ENCODE assay signal across 8 cellular contexts in the genomic region with DNA sequence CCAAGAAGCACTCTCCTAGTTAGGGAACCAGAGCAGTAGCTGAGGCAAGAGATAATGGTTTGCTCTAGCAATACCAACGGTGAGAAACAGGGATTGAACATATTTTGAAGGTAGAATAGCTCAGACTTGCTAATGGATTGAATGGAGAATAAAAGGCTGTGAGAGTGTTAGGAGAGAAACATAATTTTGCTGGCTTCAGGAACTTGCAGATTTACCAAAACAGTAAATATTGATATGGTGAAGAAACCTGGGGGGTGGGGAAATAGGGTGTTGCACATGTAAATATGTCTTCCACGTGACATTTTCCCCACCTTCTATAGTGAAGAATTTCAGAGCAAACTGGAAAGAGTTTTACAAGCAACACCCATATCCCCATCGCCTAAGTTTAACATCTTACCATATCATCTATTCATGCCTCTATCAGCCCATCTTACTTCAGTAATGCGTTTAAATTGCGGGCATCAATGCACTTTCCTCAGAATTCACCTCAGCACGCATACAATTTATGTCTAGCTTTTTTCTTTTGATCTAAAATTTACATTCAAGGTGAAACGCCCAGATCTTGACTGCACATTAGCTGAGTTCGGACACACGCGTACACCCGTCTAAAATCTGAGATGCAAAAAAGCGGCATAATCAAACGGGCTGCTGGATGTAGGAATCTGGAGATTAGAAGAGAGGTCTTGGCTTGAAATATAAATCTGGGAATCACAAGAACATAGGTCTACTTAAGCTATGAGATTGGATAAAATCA. TPM values are rescaled to one million over a fixed set of nuclear protein-coding genes. Genes with fewer than 3 reads are reported as not detected.
DNase-seq lines count a peak whose midpoint lies in the region; ATAC-seq, FAIRE-seq and TF ChIP-seq lines count a peak whose summit lies in the region.

No MANE protein-coding gene starts in this region.

- H3K4me1 ChIP-seq in adrenal gland (replicated peaks in 1 of 2) (peaks cover 16 to 35% of the 10 kb centered on the region in 2 donors), HepG2 (ENCODE audit: insufficient read depth, low read length) (peaks cover 40% of the 10 kb centered on the region), upper lobe of left lung (peaks cover 16 to 30% (median 25%) of the 10 kb centered on the region in 4 donors)

- POLR2A ChIA-PET in HepG2 (lab: Yijun Ruan, JAX): interaction anchor here (0.8 to 1.8 kb wide), 2 partner anchors 27 to 155 kb away, joined by 3 to 13 read pairs; partner anchors contain the start of genes NKIRAS1 and RPL15

- peaks cover 17% of the 10 kb centered on the region for H3K27me3 Mint-ChIP-seq in activated T-cell treated with anti-CD3 and anti-CD28 coated beads, Interleukin-2, amount 50 U/mL, for 72 hours (ENCODE audit: low read depth)

- TF ChIP-seq POLR2A in adrenal gland (IDR thresholded peaks at IDR 0.05) (no peak), HepG2 (IDR thresholded peaks at IDR 0.05; ENCODE audit: insufficient read depth in 1 of 2, low read depth in 2 of 2, low read length in 2 of 2) (no peak), upper lobe of left lung (IDR thresholded peaks at IDR 0.05) (no peak)

- H3K79me2 ChIP-seq in HepG2 (ENCODE audit: insufficient read depth, low read length): peaks cover 30% of the 10 kb centered on the region

- H3K4me2 ChIP-seq in HepG2 (ENCODE audit: low read depth, low read length): peak overlapping the region; percentile 96

- no peaks in the 10 kb centered on the region for H3K9me3 Mint-ChIP-seq in activated T-cell treated with anti-CD3 and anti-CD28 coated beads, Interleukin-2, amount 50 U/mL, for 72 hours

- H3K4me1 Mint-ChIP-seq in activated T-cell treated with anti-CD3 and anti-CD28 coated beads, Interleukin-2, amount 50 U/mL, for 72 hours (ENCODE audit: low read depth): peaks cover 36% of the 10 kb centered on the region

- 17 to 19% (median 18%) methylated on average over 13 of the region's 13 CpGs for WGBS in adrenal gland, 4 donors
- WGBS in HepG2 (ENCODE audit: low lambda C conversion rate): 5% methylated on average over 13 of the region's 13 CpGs
- 11% methylated on average over 13 of the region's 13 CpGs for WGBS in upper lobe of left lung, 2 donors

- H3K4me3 Mint-ChIP-seq in activated T-cell treated with anti-CD3 and anti-CD28 coated beads, Interleukin-2, amount 50 U/mL, for 72 hours: peak overlapping the region; percentile 88 to 89

- H4K20me1 ChIP-seq in HepG2 (ENCODE audit: insufficient read depth, low read length): peaks cover 9% of the 10 kb centered on the region; the same call in 1 of the 2 replicates

- peak overlapping the region in 2 of 4 donors; percentile 84 to 97 for H3K4me3 ChIP-seq in adrenal gland
- H3K4me3 ChIP-seq in HepG2 (replicated peaks in 1 of 3; ENCODE audit: insufficient read depth in 1 of 3, low read depth in 2 of 3, low read length in 3 of 3): peak overlapping the region; percentile 66 to 90 (median 67)
- H3K4me3 ChIP-seq in upper lobe of left lung: peak overlapping the region; percentile 74 to 95 (median 86)

- no peak for TF ChIP-seq RAD21 in HepG2 (CRISPR knock-in tag; IDR thresholded peaks at IDR 0.05)

- no peaks in the 10 kb centered on the region for H3K9me3 ChIP-seq in adrenal gland (replicated peaks in 1 of 3)
- no peaks in the 10 kb centered on the region for H3K9me3 ChIP-seq in HepG2 (ENCODE audit: low read length)
- H3K9me3 ChIP-seq in upper lobe of left lung: no peaks in the 10 kb centered on the region

- no peak for TF ChIP-seq EP300 in HepG2 (IDR thresholded peaks at IDR 0.05; ENCODE audit: low read depth in 2 of 2, low read length in 2 of 2)
- TF ChIP-seq EP300 in HepG2 (CRISPR knock-in tag; IDR thresholded peaks at IDR 0.05; ENCODE audit: borderline replicate concordance): no peak
- no peak for TF ChIP-seq EP300 in upper lobe of left lung (IDR thresholded peaks at IDR 0.05)

- FAIRE-seq in HepG2 (lab: Jason Lieb, UNC): no peak

- intact Hi-C loops in adrenal gland (cut with DNase I) (no loop called here), HepG2 (cut with micrococcal nuclease; ENCODE audit: unreplicated experiment) (no loop called here)

- in situ Hi-C loops in HepG2 (cut with HindIII; ENCODE audit: extremely low pct_ligation_motif_present, low pct_unique_long_range_greater_than_20kb): no loop called here

- peaks cover 1 to 2% of the 10 kb centered on the region in 2 donors for H3K36me3 Mint-ChIP-seq in activated T-cell treated with anti-CD3 and anti-CD28 coated beads, Interleukin-2, amount 50 U/mL, for 72 hours (ENCODE audit: insufficient read depth in 2 of 2)

- peak overlapping the region; percentile 78; the same call in 1 of the 2 replicates for H3K9ac ChIP-seq in HepG2 (ENCODE audit: insufficient read depth, low read depth, low read length)

- H3K27me3 ChIP-seq in adrenal gland (no peaks in the 10 kb centered on the region), HepG2 (ENCODE audit: control insufficient read depth in 1 of 2, insufficient read depth in 2 of 2, low read length in 2 of 2) (peaks cover 0 to 9% of the 10 kb centered on the region in 2 experiments; a peak in 1 of 5 replicates), upper lobe of left lung (no peaks in the 10 kb centered on the region)

- H3K27ac ChIP-seq in adrenal gland (peak overlapping the region in 3 of 5 donors; percentile 98 to 100 (median 100)), HepG2 (ENCODE audit: extremely low read length, insufficient read depth, low read length) (no peak overlapping the region), upper lobe of left lung (peak overlapping the region; percentile 90 to 100 (median 99))

- TSS peak; percentile 77 for BruUV-seq in HepG2 (replicated peaks; lab: Mats Ljungman, UMichigan)

- peak overlapping the region; percentile 81 for H3K27ac Mint-ChIP-seq in activated T-cell treated with anti-CD3 and anti-CD28 coated beads, Interleukin-2, amount 50 U/mL, for 72 hours

- H3K36me3 ChIP-seq in adrenal gland (replicated peaks in 1 of 2) (no peaks in the 10 kb centered on the region), HepG2 (replicated peaks in 1 of 2; ENCODE audit: control insufficient read depth in 1 of 2, insufficient read depth in 2 of 2, low read length in 2 of 2) (no peaks in the 10 kb centered on the region), upper lobe of left lung (no peaks in the 10 kb centered on the region)

- no peak for ATAC-seq in activated T-cell treated with anti-CD3 and anti-CD28 coated beads, Interleukin-2, amount 50 U/mL, for 72 hours (replicated peaks in 1 of 2)
- ATAC-seq in HepG2: no peak
- ATAC-seq in upper lobe of left lung (ENCODE audit: low FRiP score in 2 of 2): no peak
- ATAC-seq in HG02588 (IDR thresholded peaks at IDR 0.05; ENCODE audit: unreplicated experiment): no peak
- no peak for ATAC-seq in GM19463 (IDR thresholded peaks at IDR 0.05; ENCODE audit: unreplicated experiment)

- no peak for DNase-seq in activated T-cell treated with anti-CD3 and anti-CD28 coated beads, Interleukin-2, amount 50 U/mL, for 72 hours
- DNase-seq in activated T-cell treated with anti-CD3 and anti-CD28 coated beads, Interleukin-2, amount 50 U/mL, for 48 hours: no peak
- DNase-seq in adrenal gland (no peak), HepG2 (ENCODE audit: low spot score) (no peak), upper lobe of left lung (no peak), EL (no peak)

- CTCF ChIA-PET in HepG2 (lab: Yijun Ruan, JAX; ENCODE audit: low intra/inter-chr PET ratio, low total read pairs): no interaction called here

- TF ChIP-seq CTCF in adrenal gland (IDR thresholded peaks at IDR 0.05): no peak
- TF ChIP-seq CTCF in HepG2 (CRISPR knock-in tag; IDR thresholded peaks at IDR 0.05): no peak
- no peak for TF ChIP-seq CTCF in upper lobe of left lung (IDR thresholded peaks at IDR 0.05)

- H2AFZ ChIP-seq in HepG2 (ENCODE audit: low read length): peak overlapping the region; percentile 10

RNA-seq across cellular contexts. Expression of gene NR1D2, which starts 0.9 kb away (rescaled TPM):
- 1 to 10 TPM; 5.6 to 8.7 TPM for total RNA-seq in activated T-cell treated with anti-CD3 and anti-CD28 coated beads, Interleukin-2, amount 50 U/mL, for 72 hours
- total RNA-seq in adrenal gland: 10 to 100 TPM; 25.2 to 43.4 (median 37.7) TPM
- polyA plus RNA-seq in adrenal gland: 10 to 100 TPM in 2 of 3 donors, 1 to 10 TPM in 1; 8.7 to 28.1 (median 13.4) TPM
- total RNA-seq in HepG2 (2016; rRNA removed; fragmentation: Illumina TruSeq; extraction: Trizol): 8.1 and 14.3 TPM in 2 replicates
- 3.8 and 4.4 TPM in 2 replicates for total RNA-seq in HepG2 (2016; cell fraction: cytosol; rRNA removed; fragmentation: Illumina TruSeq; extraction: Trizol; ENCODE audit: low read depth)
- 10.2 and 12.5 TPM in 2 replicates for total RNA-seq in HepG2 (2016; cell fraction: insoluble cytoplasmic fraction; rRNA removed; fragmentation: Illumina TruSeq; extraction: Trizol)
- 8.8 and 9.8 TPM in 2 replicates for total RNA-seq in HepG2 (2016; cell fraction: membrane; rRNA removed; fragmentation: Illumina TruSeq; extraction: Trizol)
- 9.6 and 11.0 TPM in 2 replicates for total RNA-seq in HepG2 (2016; cell fraction: nucleus; rRNA removed; fragmentation: Illumina TruSeq; extraction: Trizol)
- polyA plus RNA-seq in HepG2 (2011; rRNA removed): 5.3 TPM in 2 replicates
- polyA plus RNA-seq in HepG2 (2011; cell fraction: cytosol; rRNA removed): 2.6 and 4.6 TPM in 2 replicates
- polyA plus RNA-seq in HepG2 (2011; cell fraction: nucleus; rRNA removed): 2.9 and 3.5 TPM in 2 replicates
- polyA plus RNA-seq in HepG2 (2012): 11.8 and 12.0 TPM in 2 replicates
- 0.38 and 0.43 TPM in 2 replicates for polyA plus RNA-seq in HepG2 (2016; cell fraction: cytosol; fragmentation: Illumina TruSeq; extraction: Trizol; ENCODE audit: low read depth)
- 7.2 and 7.4 TPM in 2 replicates for polyA plus RNA-seq in HepG2 (2016; cell fraction: insoluble cytoplasmic fraction; fragmentation: Illumina TruSeq; extraction: Trizol; ENCODE audit: low read depth)
- 2.1 and 2.3 TPM in 2 replicates for polyA plus RNA-seq in HepG2 (2016; cell fraction: membrane; fragmentation: Illumina TruSeq; extraction: Trizol; ENCODE audit: low read depth)
- 5.6 and 5.9 TPM in 2 replicates for polyA plus RNA-seq in HepG2 (2016; cell fraction: nucleus; fragmentation: Illumina TruSeq; extraction: Trizol; ENCODE audit: insufficient read depth, low read depth)
- polyA minus RNA-seq in HepG2 (2011; rRNA and poly(A)+ RNA removed; ENCODE audit: low replicate concordance): 6.0 and 17.2 TPM in 2 replicates
- polyA minus RNA-seq in HepG2 (2011; cell fraction: cytosol; rRNA and poly(A)+ RNA removed): 11.6 and 16.5 TPM in 2 replicates
- 26.5 and 29.6 TPM in 2 replicates for polyA minus RNA-seq in HepG2 (2011; cell fraction: nucleus; rRNA and poly(A)+ RNA removed)
- 10 to 100 TPM; 19.6 to 52.4 (median 38.9) TPM for total RNA-seq in upper lobe of left lung

RNA-seq across cellular contexts. Expression of gene RPL15, which starts 27.3 kb away (rescaled TPM):
- 1,000 to 10,000 TPM; 2,452 to 2,630 TPM for total RNA-seq in activated T-cell treated with anti-CD3 and anti-CD28 coated beads, Interleukin-2, amount 50 U/mL, for 72 hours
- total RNA-seq in adrenal gland (1,000 to 10,000 TPM in 7 of 8 donors, 100 to 1,000 TPM in 1; 760 to 2,308 (median 1,655) TPM), HepG2 (2016; rRNA removed; fragmentation: Illumina TruSeq; extraction: Trizol) (1,297 and 1,763 TPM in 2 replicates), upper lobe of left lung (1,000 to 10,000 TPM in 4 of 6 donors, 100 to 1,000 TPM in 2; 326 to 1,968 (median 1,284) TPM)
- polyA plus RNA-seq in adrenal gland (1,000 to 10,000 TPM; 1,857 to 3,034 (median 1,896) TPM), HepG2 (2011; rRNA removed) (3,693 and 3,955 TPM in 2 replicates)
- 1,586 and 1,699 TPM in 2 replicates for total RNA-seq in HepG2 (2016; cell fraction: cytosol; rRNA removed; fragmentation: Illumina TruSeq; extraction: Trizol; ENCODE audit: low read depth)
- 1,351 and 1,926 TPM in 2 replicates for total RNA-seq in HepG2 (2016; cell fraction: insoluble cytoplasmic fraction; rRNA removed; fragmentation: Illumina TruSeq; extraction: Trizol)
- 3,254 and 3,418 TPM in 2 replicates for total RNA-seq in HepG2 (2016; cell fraction: membrane; rRNA removed; fragmentation: Illumina TruSeq; extraction: Trizol)
- total RNA-seq in HepG2 (2016; cell fraction: nucleus; rRNA removed; fragmentation: Illumina TruSeq; extraction: Trizol): 503 TPM in 2 replicates
- 6,013 and 6,757 TPM in 2 replicates for polyA plus RNA-seq in HepG2 (2011; cell fraction: cytosol; rRNA removed)
- polyA plus RNA-seq in HepG2 (2011; cell fraction: nucleus; rRNA removed): 1,196 and 1,371 TPM in 2 replicates
- 2,819 and 3,574 TPM in 2 replicates for polyA plus RNA-seq in HepG2 (2012)
- 3,375 and 3,723 TPM in 2 replicates for polyA plus RNA-seq in HepG2 (2016; cell fraction: cytosol; fragmentation: Illumina TruSeq; extraction: Trizol; ENCODE audit: low read depth)
- polyA plus RNA-seq in HepG2 (2016; cell fraction: insoluble cytoplasmic fraction; fragmentation: Illumina TruSeq; extraction: Trizol; ENCODE audit: low read depth): 2,788 and 2,868 TPM in 2 replicates
- polyA plus RNA-seq in HepG2 (2016; cell fraction: membrane; fragmentation: Illumina TruSeq; extraction: Trizol; ENCODE audit: low read depth): 4,974 and 5,217 TPM in 2 replicates
- 1,295 and 1,318 TPM in 2 replicates for polyA plus RNA-seq in HepG2 (2016; cell fraction: nucleus; fragmentation: Illumina TruSeq; extraction: Trizol; ENCODE audit: insufficient read depth, low read depth)
- 1,424 and 2,177 TPM in 2 replicates for polyA minus RNA-seq in HepG2 (2011; rRNA and poly(A)+ RNA removed; ENCODE audit: low replicate concordance)
- polyA minus RNA-seq in HepG2 (2011; cell fraction: cytosol; rRNA and poly(A)+ RNA removed): 848 and 1,008 TPM in 2 replicates
- 296 and 376 TPM in 2 replicates for polyA minus RNA-seq in HepG2 (2011; cell fraction: nucleus; rRNA and poly(A)+ RNA removed)

RNA-seq across cellular contexts. Expression of gene NKIRAS1, which starts 27.4 kb away (rescaled TPM):
- total RNA-seq in activated T-cell treated with anti-CD3 and anti-CD28 coated beads, Interleukin-2, amount 50 U/mL, for 72 hours: 1 to 10 TPM; 2.5 to 3.6 TPM
- total RNA-seq in adrenal gland: 10 to 100 TPM; 11.2 to 20.1 (median 15.1) TPM
- polyA plus RNA-seq in adrenal gland: 10 to 100 TPM in 1 of 3 donors, 1 to 10 TPM in 2; 6.7 to 31.4 (median 8.0) TPM
- 8.0 and 10.5 TPM in 2 replicates for total RNA-seq in HepG2 (2016; rRNA removed; fragmentation: Illumina TruSeq; extraction: Trizol)
- total RNA-seq in HepG2 (2016; cell fraction: cytosol; rRNA removed; fragmentation: Illumina TruSeq; extraction: Trizol; ENCODE audit: low read depth): 6.8 and 7.5 TPM in 2 replicates
- total RNA-seq in HepG2 (2016; cell fraction: insoluble cytoplasmic fraction; rRNA removed; fragmentation: Illumina TruSeq; extraction: Trizol): 8.5 and 11.2 TPM in 2 replicates
- total RNA-seq in HepG2 (2016; cell fraction: membrane; rRNA removed; fragmentation: Illumina TruSeq; extraction: Trizol): 5.0 and 6.3 TPM in 2 replicates
- total RNA-seq in HepG2 (2016; cell fraction: nucleus; rRNA removed; fragmentation: Illumina TruSeq; extraction: Trizol): 6.0 and 7.0 TPM in 2 replicates
- 4.3 and 4.5 TPM in 2 replicates for polyA plus RNA-seq in HepG2 (2011; rRNA removed)
- 2.3 and 4.0 TPM in 2 replicates for polyA plus RNA-seq in HepG2 (2011; cell fraction: cytosol; rRNA removed)
- 1.8 and 3.5 TPM in 2 replicates for polyA plus RNA-seq in HepG2 (2011; cell fraction: nucleus; rRNA removed)
- 6.4 and 6.7 TPM in 2 replicates for polyA plus RNA-seq in HepG2 (2012)
- polyA plus RNA-seq in HepG2 (2016; cell fraction: cytosol; fragmentation: Illumina TruSeq; extraction: Trizol; ENCODE audit: low read depth): 1.1 TPM in 2 replicates
- 10.4 and 12.6 TPM in 2 replicates for polyA plus RNA-seq in HepG2 (2016; cell fraction: insoluble cytoplasmic fraction; fragmentation: Illumina TruSeq; extraction: Trizol; ENCODE audit: low read depth)
- polyA plus RNA-seq in HepG2 (2016; cell fraction: membrane; fragmentation: Illumina TruSeq; extraction: Trizol; ENCODE audit: low read depth): 2.2 and 3.1 TPM in 2 replicates
- 7.0 and 7.8 TPM in 2 replicates for polyA plus RNA-seq in HepG2 (2016; cell fraction: nucleus; fragmentation: Illumina TruSeq; extraction: Trizol; ENCODE audit: insufficient read depth, low read depth)
- 2.0 and 2.2 TPM in 2 replicates for polyA minus RNA-seq in HepG2 (2011; rRNA and poly(A)+ RNA removed; ENCODE audit: low replicate concordance)
- polyA minus RNA-seq in HepG2 (2011; cell fraction: cytosol; rRNA and poly(A)+ RNA removed): 4.0 and 6.2 TPM in 2 replicates
- 12.7 and 14.3 TPM in 2 replicates for polyA minus RNA-seq in HepG2 (2011; cell fraction: nucleus; rRNA and poly(A)+ RNA removed)
- 10 to 100 TPM in 3 of 6 donors, 1 to 10 TPM in 3; 3.1 to 18.0 (median 9.1) TPM for total RNA-seq in upper lobe of left lung
